In genomic region chr6:30717129-30717844, GRCh38 we compare ENCODE assay signal across 8 cellular contexts. TPM values are rescaled to one million over a fixed set of nuclear protein-coding genes. Genes with fewer than 3 reads are reported as not detected.
DNase-seq lines count a peak whose midpoint lies in the region; ATAC-seq, FAIRE-seq and TF ChIP-seq lines count a peak whose summit lies in the region.

Gene MDC1, minus strand, starts transcription at chr6:30717281. Its CDS starts 2,106 bp downstream, at chr6:30715175.

- peak within 1 kb of the TSS; percentile 99 for H3K4me3 Mint-ChIP-seq in activated CD8-positive, alpha-beta memory T cell treated with anti-CD3 and anti-CD28 coated beads, Interleukin-2, amount 10 ng/mL, durations not matched to agents 7 days and 5 days

- H2AK5ac ChIP-seq in H1 (ENCODE audit: low read depth, low read length) (0 out of 2 replicates have a peak within 1 kb of the TSS, but pooled peaks have one; percentile 57), mesenchymal stem cell (ENCODE audit: low read length, severe bottlenecking) (peak within 1 kb of the TSS; percentile 17)

- peaks cover 6 to 35% of the 10 kb centered on the region in 2 experiments for H3K79me2 ChIP-seq in H1 (ENCODE audit: control insufficient read depth in 1 of 2, insufficient read depth in 2 of 2, low read length in 2 of 2)

- WGBS in H1 (ENCODE audit: extremely low coverage in 1 of 2, insufficient coverage in 1 of 2, insufficient read length in 1 of 2, insufficient replicate concordance in 2 of 2, low coverage in 1 of 2, low lambda C conversion rate in 2 of 2, missing lambda C conversion rate in 1 of 2), 2 experiments: 1% methylated on average over 48 of the region's 48 CpGs; no CpG with 5 or more reads in 1 of the 2 experiments
- under 1% methylated on average over 48 of the region's 48 CpGs for WGBS in mesenchymal stem cell

- H3K27ac Mint-ChIP-seq in activated CD8-positive, alpha-beta memory T cell treated with anti-CD3 and anti-CD28 coated beads, Interleukin-2, amount 10 ng/mL, durations not matched to agents 7 days and 5 days: peak within 1 kb of the TSS; percentile 100

- H4K8ac ChIP-seq in H1 (ENCODE audit: extremely low read depth, insufficient read depth, low read length) (peak within 1 kb of the TSS; percentile 94; the same call in 1 of the 2 replicates), mesenchymal stem cell (ENCODE audit: low read length) (peak within 1 kb of the TSS; percentile 80)

- H4K91ac ChIP-seq in H1 (replicated peaks; ENCODE audit: insufficient read length, low read length): peak within 1 kb of the TSS; percentile 79
- peak within 1 kb of the TSS; percentile 81 for H4K91ac ChIP-seq in mesenchymal stem cell (ENCODE audit: low read length)

- no peaks in the 10 kb centered on the region for H3K9me3 Mint-ChIP-seq in activated CD8-positive, alpha-beta memory T cell treated with anti-CD3 and anti-CD28 coated beads, Interleukin-2, amount 10 ng/mL, durations not matched to agents 7 days and 5 days (ENCODE audit: low read depth)

- POLR2A ChIA-PET in H1 (lab: Charles Lee; ENCODE audit: partially characterized antibody): interaction anchor here (0.7 to 35.9 kb wide), 20 partner anchors 9 to 168 kb away, joined by 3 to 732 read pairs (median 4); partner anchors contain the start of genes ATAT1, C6orf136, DDR1 and DHX16

- peaks cover 13% of the 10 kb centered on the region for H3K23me2 ChIP-seq in H1 (ENCODE audit: low read depth, low read length)

- peak; percentile 68 for FAIRE-seq in H1 (lab: Jason Lieb, UNC)

- H3K27me3 ChIP-seq in NT2/D1 (ENCODE audit: insufficient read depth, insufficient read length) (no peaks in the 10 kb centered on the region), H1 (replicated peaks in 1 of 4; ENCODE audit: control insufficient read depth in 3 of 4, extremely low read depth in 1 of 4, insufficient read depth in 3 of 4, low read length in 3 of 4) (no peaks in the 10 kb centered on the region), mesenchymal stem cell (ENCODE audit: control insufficient read depth in 1 of 2, insufficient read depth in 1 of 2, low read length in 2 of 2) (no peaks in the 10 kb centered on the region)

- in situ Hi-C loops in Caki2 (cut with HindIII; ENCODE audit: low pct_unique_long_range_greater_than_20kb, low sequenced_read_pairs): no loop called here

- peak; percentile 90 to 97 for TF ChIP-seq POLR2A in H1 (IDR thresholded peaks at IDR 0.05; ENCODE audit: control extremely low read depth in 1 of 2, low read depth in 2 of 2, low read length in 2 of 2)

- H3K4me2 ChIP-seq in H1 (ENCODE audit: insufficient read depth in 1 of 2, low read depth in 2 of 2, low read length in 2 of 2): peak within 1 kb of the TSS; percentile 79
- peak within 1 kb of the TSS; percentile 35 for H3K4me2 ChIP-seq in mesenchymal stem cell (ENCODE audit: low read length, poor library complexity, severe bottlenecking)

- H3K18ac ChIP-seq in H1 (ENCODE audit: extremely low read depth, low read length) (peak within 1 kb of the TSS; percentile 52), mesenchymal stem cell (ENCODE audit: low read depth in 1 of 2, low read length in 2 of 2) (peak within 1 kb of the TSS; percentile 41 to 74)

- H3K9ac ChIP-seq in NT2/D1 (ENCODE audit: insufficient read length, low read depth) (peak within 1 kb of the TSS; percentile 80), H1 (replicated peaks in 1 of 4; ENCODE audit: extremely low read depth in 1 of 4, low read depth in 3 of 4, low read length in 3 of 4) (peak within 1 kb of the TSS; percentile 53 to 94 (median 84)), mesenchymal stem cell (ENCODE audit: low read length) (peak within 1 kb of the TSS; percentile 92)

- no peaks in the 10 kb centered on the region for H3K27me3 Mint-ChIP-seq in activated CD8-positive, alpha-beta memory T cell treated with anti-CD3 and anti-CD28 coated beads, Interleukin-2, amount 10 ng/mL, durations not matched to agents 7 days and 5 days

- CTCF ChIA-PET in activated CD8-positive, alpha-beta memory T cell treated with anti-CD3 and anti-CD28 coated beads, Interleukin-2, amount 10 ng/mL, durations not matched to agents 7 days and 5 days (lab: Charles Lee): interaction anchor here (0.7 to 32.1 kb wide), 8 partner anchors 13 to 235 kb away, joined by 3 to 936 read pairs (median 4); partner anchors contain the start of gene DHX16
- CTCF ChIA-PET in H1 (lab: Charles Lee; ENCODE audit: partially characterized antibody): interaction anchor here (0.8 to 8.2 kb wide), 10 partner anchors 12 to 325 kb away, joined by 3 to 61 read pairs (median 4); partner anchors contain the start of genes DHX16 and NRM

- H3K9me3 ChIP-seq in NT2/D1 (ENCODE audit: insufficient read depth, low read length): no peaks in the 10 kb centered on the region
- H3K9me3 ChIP-seq in H1 (ENCODE audit: insufficient read depth in 2 of 2, low read depth in 1 of 2, low read length in 1 of 2): no peaks in the 10 kb centered on the region
- H3K9me3 ChIP-seq in mesenchymal stem cell (ENCODE audit: control insufficient read depth, low read length): no peaks in the 10 kb centered on the region

- H3K4me1 ChIP-seq in NT2/D1 (ENCODE audit: insufficient read depth, insufficient read length): no peaks in the 10 kb centered on the region
- H3K4me1 ChIP-seq in H1 (replicated peaks in 1 of 4; ENCODE audit: control insufficient read depth in 3 of 4, insufficient read depth in 4 of 4, low read length in 3 of 4): peaks cover 0 to 2% (median 0%) of the 10 kb centered on the region in 4 experiments; a peak in 6 of 7 replicates
- H3K4me1 ChIP-seq in mesenchymal stem cell (ENCODE audit: control insufficient read depth, insufficient read depth, low read depth, low read length): peaks cover 4% of the 10 kb centered on the region

- H3K4me1 Mint-ChIP-seq in activated CD8-positive, alpha-beta memory T cell treated with anti-CD3 and anti-CD28 coated beads, Interleukin-2, amount 10 ng/mL, durations not matched to agents 7 days and 5 days: peaks cover 51% of the 10 kb centered on the region

- peak in 1 of 3 experiments; percentile 15; a peak in 1 of 4 replicates for TF ChIP-seq CTCF in H1 (IDR thresholded peaks at IDR 0.05; ENCODE audit: control extremely low read depth in 1 of 3, insufficient read depth in 1 of 3, low read depth in 1 of 3, low read length in 3 of 3)

- DNase-seq in Caki2 (ENCODE audit: low read depth): peak; percentile 100
- DNase-seq in HUDEP-2 (lab: John Stamatoyannopoulos, UW; ENCODE audit: unreplicated experiment in 76 of 76): peak; percentile 87 to 100 (median 100)
- peak; percentile 96 for DNase-seq in NT2/D1 (ENCODE audit: low read depth, low spot score)
- DNase-seq in activated CD8-positive, alpha-beta memory T cell treated with anti-CD3 and anti-CD28 coated beads, Interleukin-2, amount 10 ng/mL, durations not matched to agents 7 days and 5 days: peak; percentile 100
- DNase-seq in H1 (ENCODE audit: low read depth in 1 of 2, low spot score in 2 of 2): peak; percentile 92 to 99
- peak; percentile 100 for DNase-seq in mesenchymal stem cell
- DNase-seq in stimulated activated CD8-positive, alpha-beta memory T cell treated with anti-CD3 and anti-CD28 coated beads, Interleukin-12 subunit alpha, Interleukin-12 subunit beta, amount 100 ng/mL, for 4 hours (ENCODE audit: low read depth): peak; percentile 98

- peaks cover 3% of the 10 kb centered on the region; the same call in 1 of the 2 replicates for H3K79me1 ChIP-seq in H1 (ENCODE audit: low read depth, low read length)
- peaks cover 20% of the 10 kb centered on the region for H3K79me1 ChIP-seq in mesenchymal stem cell (replicated peaks; ENCODE audit: low read length, poor library complexity, severe bottlenecking)

- peak within 1 kb of the TSS; percentile 24 for H3K4ac ChIP-seq in H1 (replicated peaks; ENCODE audit: insufficient read length, low read depth, low read length)
- H3K4ac ChIP-seq in mesenchymal stem cell (ENCODE audit: low read depth in 1 of 2, low read length in 2 of 2): peak within 1 kb of the TSS; percentile 41 to 72

- H2BK120ac ChIP-seq in H1 (replicated peaks; ENCODE audit: low read depth, low read length) (peak within 1 kb of the TSS; percentile 55), mesenchymal stem cell (ENCODE audit: low read depth, low read length) (peak within 1 kb of the TSS; percentile 73)

- H2BK5ac ChIP-seq in H1 (ENCODE audit: low read depth, low read length): peak within 1 kb of the TSS; percentile 97
- peak within 1 kb of the TSS; percentile 39 for H2BK5ac ChIP-seq in mesenchymal stem cell (ENCODE audit: low read depth, low read length, poor library complexity, severe bottlenecking)

- H3K14ac ChIP-seq in H1 (ENCODE audit: insufficient read length): no peak within 1 kb of the TSS
- peak within 1 kb of the TSS in 1 of 2 experiments; percentile 69 for H3K14ac ChIP-seq in mesenchymal stem cell (ENCODE audit: low read length in 2 of 2)

- peak within 1 kb of the TSS; percentile 94 for H3K27ac ChIP-seq in H1 (ENCODE audit: low read depth, low read length)
- H3K27ac ChIP-seq in mesenchymal stem cell (ENCODE audit: low read length, poor library complexity, severe bottlenecking): peak within 1 kb of the TSS; percentile 86

- peak in 1 of 2 experiments; percentile 91; a peak in 2 of 3 replicates for TF ChIP-seq EP300 in H1 (IDR thresholded peaks at IDR 0.05; ENCODE audit: borderline replicate concordance in 1 of 2, low read depth in 2 of 2, low read length in 2 of 2)

- H3K4me3 ChIP-seq in NT2/D1 (ENCODE audit: insufficient read length, low read depth): peak within 1 kb of the TSS; percentile 71
- H3K4me3 ChIP-seq in H1 (ENCODE audit: extremely low read depth in 1 of 4, insufficient read depth in 2 of 4, low read depth in 3 of 4, low read length in 4 of 4): peak within 1 kb of the TSS; percentile 63 to 100 (median 82)
- H3K4me3 ChIP-seq in mesenchymal stem cell (ENCODE audit: insufficient read depth in 1 of 2, low read depth in 1 of 2, low read length in 2 of 2): peak within 1 kb of the TSS; percentile 64 to 85

- no peak within 1 kb of the TSS; the same call in 1 of the 2 replicates for H2BK15ac ChIP-seq in H1 (ENCODE audit: low read length)
- H2BK15ac ChIP-seq in mesenchymal stem cell (ENCODE audit: low read depth, poor library complexity, severe bottlenecking): peak within 1 kb of the TSS; percentile 53

- H2AFZ ChIP-seq in H1 (ENCODE audit: low read length) (no peak within 1 kb of the TSS; the same call in 1 of the 2 replicates), mesenchymal stem cell (ENCODE audit: low read depth, low read length) (peak within 1 kb of the TSS; percentile 11)

- H3K36me3 Mint-ChIP-seq in activated CD8-positive, alpha-beta memory T cell treated with anti-CD3 and anti-CD28 coated beads, Interleukin-2, amount 10 ng/mL, durations not matched to agents 7 days and 5 days: peaks cover 57% of the 10 kb centered on the region

- H2BK12ac ChIP-seq in H1 (ENCODE audit: low read depth, low read length): peak within 1 kb of the TSS; percentile 75
- H2BK12ac ChIP-seq in mesenchymal stem cell (ENCODE audit: low read length in 2 of 2): no peak within 1 kb of the TSS

- peak within 1 kb of the TSS; percentile 92 for H3K56ac ChIP-seq in H1 (replicated peaks; ENCODE audit: insufficient read length, low read depth, low read length)

- H3K36me3 ChIP-seq in NT2/D1 (ENCODE audit: insufficient read depth, insufficient read length, low read length) (peaks cover 49% of the 10 kb centered on the region), H1 (ENCODE audit: control insufficient read depth in 2 of 4, insufficient read depth in 4 of 4, low read length in 3 of 4) (peaks cover 20 to 34% (median 26%) of the 10 kb centered on the region in 4 experiments), mesenchymal stem cell (ENCODE audit: control insufficient read depth in 1 of 2, insufficient read depth in 2 of 2, low read depth in 1 of 2, low read length in 2 of 2) (peaks cover 21 to 31% of the 10 kb centered on the region in 2 experiments)

- peaks cover 2 to 7% of the 10 kb centered on the region in 2 experiments for H4K20me1 ChIP-seq in H1 (replicated peaks in 1 of 2; ENCODE audit: control insufficient read depth in 1 of 2, insufficient read depth in 2 of 2, low read length in 2 of 2)

- peak within 1 kb of the TSS; percentile 92 for H4K5ac ChIP-seq in H1 (ENCODE audit: insufficient read length, low read depth, low read length)

- TF ChIP-seq RAD21 in H1 (IDR thresholded peaks at IDR 0.05 in 1 of 2, conservative IDR thresholded peaks at IDR 0.05 in 1 of 2; ENCODE audit: low read depth in 2 of 2, low read length in 2 of 2): peak in 1 of 2 experiments; percentile 15; a peak in 1 of 4 replicates

- no peak within 1 kb of the TSS for H3K23ac ChIP-seq in H1 (ENCODE audit: insufficient read length)
- no peak within 1 kb of the TSS for H3K23ac ChIP-seq in mesenchymal stem cell (ENCODE audit: low read length in 2 of 2)

- H2BK20ac ChIP-seq in H1 (ENCODE audit: low read length): no peak within 1 kb of the TSS

- peak; percentile 58 for ATAC-seq in GM21381 (IDR thresholded peaks at IDR 0.05; ENCODE audit: unreplicated experiment)
- ATAC-seq in activated CD8-positive, alpha-beta memory T cell treated with anti-CD3 and anti-CD28 coated beads, Interleukin-2, amount 10 ng/mL, durations not matched to agents 7 days and 5 days: peak; percentile 79

RNA-seq across cellular contexts. Expression of gene MDC1, which starts in this region (rescaled TPM):
- total RNA-seq in Caki2 (2014; rRNA removed; shearing (Covaris generic); ENCODE audit: low replicate concordance): 3.3 and 6.7 TPM in 2 replicates
- total RNA-seq in activated CD8-positive, alpha-beta memory T cell treated with anti-CD3 and anti-CD28 coated beads, Interleukin-2, amount 10 ng/mL, durations not matched to agents 7 days and 5 days: 10 to 100 TPM; 67.4 to 83.9 TPM
- total RNA-seq in H1 (2021; fragmentation: NEBNext Ultra II Directional; extraction: Animal tissue kit (Norgen Biotek cat#: 25700)): 68.0 and 81.1 TPM in 2 replicates
- polyA plus RNA-seq in H1 (2011; rRNA removed): 29.9 and 40.9 TPM in 2 replicates
- 19.5 TPM for polyA plus RNA-seq in H1 (2011; cell fraction: cytosol; rRNA removed)
- polyA plus RNA-seq in H1 (2011; cell fraction: nucleus; rRNA removed): 95.4 TPM
- 49.3 to 109 TPM (median 73.8 TPM) in 4 replicates for polyA plus RNA-seq in H1 (2012, experiment 1 of 2)
- 21.4 TPM for polyA plus RNA-seq in H1 (2012, experiment 2 of 2)
- polyA plus RNA-seq in H1 (2013, experiment 1 of 2): 40.3 TPM
- 37.3 TPM for polyA plus RNA-seq in H1 (2013, experiment 2 of 2)
- 37.3 and 50.7 TPM in 2 replicates for polyA minus RNA-seq in H1 (2011; rRNA and poly(A)+ RNA removed)
- polyA minus RNA-seq in H1 (2011; cell fraction: cytosol; rRNA and poly(A)+ RNA removed): 23.5 TPM
- polyA minus RNA-seq in H1 (2011; cell fraction: nucleus; rRNA and poly(A)+ RNA removed): 20.3 TPM
- 9.8 TPM for polyA plus RNA-seq in mesenchymal stem cell (2013, experiment 1 of 2)
- polyA plus RNA-seq in mesenchymal stem cell (2013, experiment 2 of 2): 8.6 TPM

Comparison
In these comparisons a context has a peak if more than half of its experiments do, and no peak if none do; other contexts are left out.
1. Peak in every context shown above with its lines: DNase-seq, ATAC-seq, H3K4me3 ChIP-seq and H3K27ac ChIP-seq.